8 cellular contexts compared by ENCODE assay signal in genomic region chr16:27109666-27110523, GRCh38. TPM values are rescaled to one million over a fixed set of nuclear protein-coding genes. Genes with fewer than 3 reads are reported as not detected.
DNase-seq lines count a peak whose midpoint lies in the region; ATAC-seq, FAIRE-seq and TF ChIP-seq lines count a peak whose summit lies in the region.

No MANE protein-coding gene starts in this region.

- peak overlapping the region; percentile 42 for H3K4me2 ChIP-seq in endothelial cell of umbilical vein (ENCODE audit: insufficient read depth, low read length)

- H3K9ac ChIP-seq in endothelial cell of umbilical vein (replicated peaks; ENCODE audit: extremely low read depth, insufficient read depth, low read length): peak overlapping the region; percentile 9

- H2AFZ ChIP-seq in endothelial cell of umbilical vein (ENCODE audit: low read depth, low read length): peak overlapping the region; percentile 89

- dilution Hi-C loops in endothelial cell of umbilical vein (cut with MboI; ENCODE audit: extremely low pct_ligation_motif_present, low sequenced_read_pairs): no loop called here

- no peaks in the 10 kb centered on the region for H3K9me1 ChIP-seq in endothelial cell of umbilical vein (replicated peaks; ENCODE audit: control insufficient read depth, extremely low read depth, insufficient read depth, low read length)

- no peak for TF ChIP-seq POLR2A in endothelial cell of umbilical vein (IDR thresholded peaks at IDR 0.05; ENCODE audit: low read depth, low read length)

- H3K79me2 ChIP-seq in endothelial cell of umbilical vein (ENCODE audit: control insufficient read depth, insufficient read depth, low read length): no peaks in the 10 kb centered on the region

- POLR2A ChIA-PET in endothelial cell of umbilical vein (lab: Charles Lee): interaction anchor here (0.7 kb wide), 2 partner anchors 1876 to 1884 kb away, joined by 3 to 7 read pairs; no protein-coding TSS in a partner anchor

- no TSS peak for BruUV-seq in endothelial cell of umbilical vein (replicated peaks; lab: Mats Ljungman, UMichigan)

- peak; percentile 72 to 88 for TF ChIP-seq CTCF in endothelial cell of umbilical vein (IDR thresholded peaks at IDR 0.05; ENCODE audit: extremely low read depth in 1 of 2, insufficient read depth in 1 of 2, low read depth in 1 of 2, low read length in 2 of 2)

- H3K27me3 ChIP-seq in endothelial cell of umbilical vein (ENCODE audit: control insufficient read depth in 2 of 2, insufficient read depth in 2 of 2, low read length in 2 of 2): no peaks in the 10 kb centered on the region

- H3K4me1 ChIP-seq in endothelial cell of umbilical vein (ENCODE audit: control insufficient read depth, extremely low read depth, insufficient read depth, low read length): no peaks in the 10 kb centered on the region

- DNase-seq in DMS153 (lab: John Stamatoyannopoulos, UW) (peak; percentile 34), NCI-H82 treated with DMSO at 0.1 percent for 48 hours (lab: John Stamatoyannopoulos, UW; ENCODE audit: unreplicated experiment) (peak; percentile 6), endothelial cell of umbilical vein (ENCODE audit: low read depth, low spot score) (peak; percentile 62), mucosa of gallbladder (ENCODE audit: low spot score) (peak; percentile 77)
- DNase-seq in activated CD8-positive, alpha-beta memory T cell treated with anti-CD3 and anti-CD28 coated beads, Interleukin-2, amount 50 U/mL, for 24 hours (ENCODE audit: extremely low read depth): peak; percentile 41
- peak; percentile 40 to 57 for DNase-seq in stimulated activated CD8-positive, alpha-beta memory T cell treated with anti-CD3 and anti-CD28 coated beads, Interleukin-4, amount 100 ng/mL, for 1 hour (ENCODE audit: low read depth in 2 of 2, low spot score in 1 of 2)

- peak overlapping the region in 2 of 3 experiments; percentile 16 to 22 for H3K4me3 ChIP-seq in endothelial cell of umbilical vein (replicated peaks in 1 of 3; ENCODE audit: insufficient read depth in 1 of 3, low read depth in 1 of 3, low read length in 3 of 3)

- CTCF ChIA-PET in endothelial cell of umbilical vein (lab: Charles Lee): interaction anchor here (0.5 to 2.6 kb wide), 62 partner anchors 8 to 1983 kb away, joined by 3 to 68 read pairs (median 4); no protein-coding TSS in a partner anchor

- intact Hi-C loops in endothelial cell of umbilical vein (cut with micrococcal nuclease): loop anchor here (1.0 kb wide), 2 partner anchors 1834 to 1877 kb away; no protein-coding TSS in a partner anchor

- FAIRE-seq in endothelial cell of umbilical vein (lab: Jason Lieb, UNC): peak; percentile 15

- H4K20me1 ChIP-seq in endothelial cell of umbilical vein (replicated peaks; ENCODE audit: control insufficient read depth, extremely low read depth, insufficient read depth, low read length): no peaks in the 10 kb centered on the region

- no peak overlapping the region for H3K27ac ChIP-seq in endothelial cell of umbilical vein (ENCODE audit: insufficient read depth, low read depth, low read length)

- H3K36me3 ChIP-seq in endothelial cell of umbilical vein (ENCODE audit: control insufficient read depth in 2 of 2, extremely low read depth in 1 of 2, insufficient read depth in 2 of 2, low read length in 2 of 2): no peaks in the 10 kb centered on the region

- H3K9me3 ChIP-seq in endothelial cell of umbilical vein (replicated peaks; ENCODE audit: control insufficient read depth, insufficient read depth, low read length): no peaks in the 10 kb centered on the region

- ATAC-seq in HG02798 (IDR thresholded peaks at IDR 0.05; ENCODE audit: poor library complexity, unreplicated experiment) (peak; percentile 70), GM21526 (IDR thresholded peaks at IDR 0.05; ENCODE audit: low FRiP score, unreplicated experiment) (no peak)

TF ChIP-seq in endothelial cell of umbilical vein, 7 proteins besides CTCF, POLR2A, EP300 and RAD21:
- peak; percentile 17 for TF ChIP-seq POLR2AphosphoS5 (IDR thresholded peaks at IDR 0.05; ENCODE audit: insufficient read depth, low read depth, low read length)
- TF ChIP-seq EZH2 (IDR thresholded peaks at IDR 0.05; ENCODE audit: borderline replicate concordance, low read depth, low read length, severe bottlenecking): no peak

RNA-seq across cellular contexts. Expression of gene C16orf82, which starts 43.2 kb away (rescaled TPM):
- total RNA-seq in endothelial cell of umbilical vein (not detected in 2 replicates), mucosa of gallbladder (not detected)
- not detected in 2 replicates for polyA plus RNA-seq in endothelial cell of umbilical vein
- not detected in 2 replicates for polyA plus RNA-seq in endothelial cell of umbilical vein (2011; cell fraction: cytosol; rRNA removed)
- not detected in 2 replicates for polyA plus RNA-seq in endothelial cell of umbilical vein (2011; cell fraction: nucleus; rRNA removed)
- not detected in 2 replicates for polyA plus RNA-seq in endothelial cell of umbilical vein (2012)
- not detected in 2 replicates for polyA minus RNA-seq in endothelial cell of umbilical vein
- polyA minus RNA-seq in endothelial cell of umbilical vein (2011; cell fraction: cytosol; rRNA and poly(A)+ RNA removed): not detected
- not detected in 2 replicates for polyA minus RNA-seq in endothelial cell of umbilical vein (2011; cell fraction: nucleus; rRNA and poly(A)+ RNA removed)

Comparison
In these comparisons a context has a peak if more than half of its experiments do, and no peak if none do; other contexts are left out.
1. DNase-seq: peak in every context shown above with its lines; median percentile 77 in mucosa of gallbladder; 62 in endothelial cell of umbilical vein; 48 in stimulated activated CD8-positive, alpha-beta memory T cell treated with anti-CD3 and anti-CD28 coated beads, Interleukin-4, amount 100 ng/mL, for 1 hour; 41 in activated CD8-positive, alpha-beta memory T cell treated with anti-CD3 and anti-CD28 coated beads, Interleukin-2, amount 50 U/mL, for 24 hours; 34 in DMS153; 6 in NCI-H82 treated with DMSO at 0.1 percent for 48 hours.